In genomic region chr7:22849158-22849557, GRCh38 we compare ENCODE assay signal across 19 cellular contexts. TPM values are rescaled to one million over a fixed set of nuclear protein-coding genes. Genes with fewer than 3 reads are reported as not detected.
DNase-seq lines count a peak whose midpoint lies in the region; ATAC-seq and TF ChIP-seq lines count a peak whose summit lies in the region.
"Had no signal": no experiment of that assay in that cellular context is flagged by ENCODE, and none has a peak within 500 bp of the region (broad histone marks: within the 10 kb centered on the region; RNA-seq: fewer than 3 reads in every experiment).

No MANE protein-coding gene starts in this region.

- no peak for TF ChIP-seq RAD21 in SK-N-SH (IDR thresholded peaks at IDR 0.05; ENCODE audit: low read length)

- H2AFZ ChIP-seq in SK-N-SH (ENCODE audit: low read depth): no peak overlapping the region

- H3F3A ChIP-seq in SK-N-SH (replicated peaks; ENCODE audit: insufficient read depth): no peaks in the 10 kb centered on the region

- 21% methylated on average over 3 of the region's 3 CpGs for WGBS in SK-N-SH (ENCODE audit: low lambda C conversion rate)

- DNase-seq in SK-N-SH (no peak), NCI-H524 treated with DMSO at 0.1 percent for 48 hours (lab: John Stamatoyannopoulos, UW) (peak; percentile 25), fibroblast of peridontal ligament (ENCODE audit: extremely low read depth) (peak; percentile 78), brain microvascular endothelial cell (no peak), anterior cingulate cortex (lab: John Stamatoyannopoulos, UW) (no peak)
- DNase-seq in effector CD8-positive, alpha-beta T cell (lab: John Stamatoyannopoulos, UW): no peak
- DNase-seq: activated CD4-positive, alpha-beta T cell treated with anti-CD3 and anti-CD28 coated beads, Interleukin-2, amount 10 ng/mL, durations not matched to agents 24 days and 14 days; heart right ventricle; kidney; mesenchymal stem cell; NCI-H187; OCI-M1; upper lobe of left lung had no signal

- H3K4me2 ChIP-seq in SK-N-SH: no peak overlapping the region
- H3K4me2 ChIP-seq: A549, KMS-11 had no signal

- no peak for TF ChIP-seq EP300 in SK-N-SH (IDR thresholded peaks at IDR 0.05; ENCODE audit: borderline replicate concordance in 1 of 2, low read depth in 1 of 2, low read length in 1 of 2)

- H3K9me2 ChIP-seq in SK-N-SH: no peaks in the 10 kb centered on the region

- POLR2A ChIA-PET in SK-N-SH (lab: Yijun Ruan, JAX): no interaction called here

- in situ Hi-C loops in brain microvascular endothelial cell (cut with HindIII; ENCODE audit: low pct_ligation_motif_present, low sequenced_read_pairs): no loop called here

- H3K27me3 ChIP-seq in SK-N-SH (ENCODE audit: insufficient read depth): peaks cover 37% of the 10 kb centered on the region; the same call in 1 of the 2 replicates
- H3K27me3 ChIP-seq in brain microvascular endothelial cell (replicated peaks): no peaks in the 10 kb centered on the region
- H3K27me3 ChIP-seq: ascending aorta, heart right ventricle, upper lobe of left lung had no signal

- no peaks in the 10 kb centered on the region for H3K79me2 ChIP-seq in SK-N-SH (ENCODE audit: insufficient read depth)

- TF ChIP-seq CTCF in SK-N-SH (IDR thresholded peaks at IDR 0.05) (no peak), brain microvascular endothelial cell (IDR thresholded peaks at IDR 0.05; ENCODE audit: low read depth, low read length, missing control alignments) (no peak)

- ATAC-seq in SK-N-SH treated with all-trans-retinoic acid at 6 μM for 48 hours: no peak
- no peak for ATAC-seq in HG03097 (IDR thresholded peaks at IDR 0.05; ENCODE audit: low FRiP score, unreplicated experiment)
- ATAC-seq: A549, heart right ventricle had no signal

- H4K20me1 ChIP-seq in SK-N-SH (ENCODE audit: insufficient read depth): no peaks in the 10 kb centered on the region

- no peak overlapping the region for H3K4me3 ChIP-seq in SK-N-SH (ENCODE audit: low read depth in 2 of 2, low read length in 1 of 2)
- H3K4me3 ChIP-seq in brain microvascular endothelial cell (ENCODE audit: low read depth, low read length): no peak overlapping the region
- H3K4me3 ChIP-seq: A549, ascending aorta, heart right ventricle, upper lobe of left lung had no signal

- H3K9me3 ChIP-seq in SK-N-SH: no peaks in the 10 kb centered on the region
- H3K9me3 ChIP-seq: A549, ascending aorta, heart right ventricle, upper lobe of left lung had no signal

- CTCF ChIA-PET in SK-N-SH (lab: Yijun Ruan, JAX): interaction anchor here (0.7 to 2.7 kb wide), 2 partner anchors 11 to 206 kb away, joined by 3 to 6 read pairs; no protein-coding TSS in a partner anchor

- peaks cover 0 to 2% of the 10 kb centered on the region in 2 experiments; a peak in 1 of 4 replicates for H3K4me1 ChIP-seq in SK-N-SH (ENCODE audit: control insufficient read depth in 1 of 2, insufficient read depth in 2 of 2, low read depth in 1 of 2, low read length in 1 of 2)
- H3K4me1 ChIP-seq: A549 had no signal

- H3K27ac ChIP-seq in SK-N-SH (ENCODE audit: low read depth in 2 of 2, low read length in 1 of 2): no peak overlapping the region
- no peak overlapping the region for H3K27ac ChIP-seq in brain microvascular endothelial cell
- H3K27ac ChIP-seq: A549, ascending aorta, heart right ventricle, HL-60, KMS-11, upper lobe of left lung had no signal

- H3K36me3 ChIP-seq in SK-N-SH (replicated peaks in 1 of 2; ENCODE audit: control insufficient read depth in 1 of 2, insufficient read depth in 2 of 2, low read length in 1 of 2) (no peaks in the 10 kb centered on the region), brain microvascular endothelial cell (replicated peaks) (no peaks in the 10 kb centered on the region)
- H3K36me3 ChIP-seq: ascending aorta, heart right ventricle, upper lobe of left lung had no signal

- no peak overlapping the region for H3K9ac ChIP-seq in SK-N-SH
- H3K9ac ChIP-seq: KMS-11 had no signal

TF ChIP-seq in SK-N-SH, 30 proteins besides CTCF, POLR2A, EP300 and RAD21:
- TF ChIP-seq RXRA (IDR thresholded peaks at IDR 0.05; ENCODE audit: borderline replicate concordance, low read depth) (no peak), POLR2AphosphoS5 (IDR thresholded peaks at IDR 0.05; ENCODE audit: low read depth, low read length) (no peak), TAF1 (IDR thresholded peaks at IDR 0.05; ENCODE audit: borderline replicate concordance, low read depth, low read length) (no peak), ZBTB33 (IDR thresholded peaks at IDR 0.05; ENCODE audit: borderline replicate concordance, low read depth) (no peak), MXI1 (IDR thresholded peaks at IDR 0.05; ENCODE audit: low read depth, low read length) (peak; percentile 68)

TF ChIP-seq in SK-N-SH treated with all-trans-retinoic acid at 6 μM for 48 hours, 23 proteins besides CTCF, POLR2A, EP300 and RAD21 (continues in another document):
- TF ChIP-seq ZFP30 (CRISPR knock-in tag; IDR thresholded peaks at IDR 0.05) (no peak), OSR1 (CRISPR knock-in tag; IDR thresholded peaks at IDR 0.05) (no peak), ISL1 (CRISPR knock-in tag; IDR thresholded peaks at IDR 0.05) (no peak), POU6F1 (CRISPR knock-in tag; IDR thresholded peaks at IDR 0.05; ENCODE audit: borderline replicate concordance, low read depth) (no peak), ZNF8 (CRISPR knock-in tag; IDR thresholded peaks at IDR 0.05) (no peak), TSHZ2 (CRISPR knock-in tag; IDR thresholded peaks at IDR 0.05) (no peak), ZC3H10 (CRISPR knock-in tag; IDR thresholded peaks at IDR 0.05) (no peak), ARNTL (CRISPR knock-in tag; IDR thresholded peaks at IDR 0.05; ENCODE audit: borderline replicate concordance, low read depth) (no peak), PATZ1 (CRISPR knock-in tag; IDR thresholded peaks at IDR 0.05; ENCODE audit: borderline replicate concordance) (no peak), ESRRG (CRISPR knock-in tag; IDR thresholded peaks at IDR 0.05) (no peak), RARB (CRISPR knock-in tag; IDR thresholded peaks at IDR 0.05) (no peak)

RNA-seq across cellular contexts. Expression of gene TOMM7, which starts 26.5 kb away (rescaled TPM):
- 453 and 546 TPM in 2 replicates for polyA plus RNA-seq in SK-N-SH (2012; rRNA removed)
- polyA plus RNA-seq in SK-N-SH (2012; cell fraction: cytosol; rRNA removed): 577 and 786 TPM in 2 replicates
- 127 and 172 TPM in 2 replicates for polyA plus RNA-seq in SK-N-SH (2012; cell fraction: nucleus; rRNA removed)

Comparison
In these comparisons a context has a peak if more than half of its experiments do, and no peak if none do; other contexts are left out.
1. DNase-seq: peak in NCI-H524 treated with DMSO at 0.1 percent for 48 hours (single experiment) and fibroblast of peridontal ligament (single experiment); none in SK-N-SH (single experiment), brain microvascular endothelial cell (single experiment), effector CD8-positive, alpha-beta T cell (single experiment) and anterior cingulate cortex (0 of 58).